In the genomic region with DNA sequence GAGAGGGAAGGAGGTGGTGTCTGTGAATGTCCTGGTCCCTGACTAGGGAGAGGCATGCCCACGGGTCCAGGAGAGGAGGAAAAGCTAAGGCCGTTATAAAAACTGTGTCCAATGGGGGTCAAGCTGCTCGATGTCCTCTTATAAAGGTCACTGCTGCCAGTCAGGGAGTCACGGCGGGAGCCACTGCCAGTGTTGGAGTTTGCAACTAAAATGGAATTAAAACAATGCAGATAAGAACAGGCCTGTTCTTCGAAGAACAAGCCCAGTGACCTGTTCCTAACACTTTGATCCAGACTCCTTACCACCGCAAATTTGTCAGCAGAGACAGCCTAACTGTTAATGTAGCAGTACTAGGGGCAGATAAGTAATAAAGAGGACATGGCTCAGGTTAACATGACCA, we compare ENCODE assay signal across 1 cellular context.
TF ChIP-seq lines count a peak whose summit lies in the region.

No MANE protein-coding gene starts in this region.

TF ChIP-seq in H1, 55 proteins besides CTCF, POLR2A, EP300 and RAD21:
- TF ChIP-seq NANOG (IDR thresholded peaks at IDR 0.05; ENCODE audit: insufficient read depth, low read depth, low read length, poor library complexity, severe bottlenecking) (no peak), RBBP5 (IDR thresholded peaks at IDR 0.05; ENCODE audit: borderline replicate concordance, low read depth, low read length) (no peak), CBX8 (IDR thresholded peaks at IDR 0.05; ENCODE audit: borderline replicate concordance, low read depth, low read length) (no peak)
